ENCODE assay signal across 3 cellular contexts in the genomic region with DNA sequence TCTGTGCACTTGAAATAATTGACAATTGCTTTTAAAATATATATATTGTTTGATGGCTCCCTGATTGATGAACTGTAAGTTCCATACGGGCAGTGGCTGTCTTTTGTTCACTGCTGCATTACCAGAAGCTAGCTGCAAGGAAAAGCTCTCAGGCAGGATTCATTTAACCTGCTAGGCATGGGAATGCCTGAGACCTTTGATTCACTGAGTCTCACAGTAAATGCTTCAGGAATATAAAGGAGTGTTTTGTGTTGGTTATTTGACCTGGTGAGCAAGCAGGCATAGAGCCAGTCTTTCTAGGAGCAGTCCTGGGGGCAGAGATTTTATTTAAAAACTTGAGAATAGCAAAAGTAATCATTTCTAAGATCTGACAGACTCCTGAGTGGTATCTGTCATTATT.
TF ChIP-seq lines count a peak whose summit lies in the region.

No MANE protein-coding gene starts in this region.

TF ChIP-seq in GM23338, 12 proteins besides CTCF, POLR2A, EP300 and RAD21 (continued from another document and continues in another):
- TF ChIP-seq, protein P1, sequence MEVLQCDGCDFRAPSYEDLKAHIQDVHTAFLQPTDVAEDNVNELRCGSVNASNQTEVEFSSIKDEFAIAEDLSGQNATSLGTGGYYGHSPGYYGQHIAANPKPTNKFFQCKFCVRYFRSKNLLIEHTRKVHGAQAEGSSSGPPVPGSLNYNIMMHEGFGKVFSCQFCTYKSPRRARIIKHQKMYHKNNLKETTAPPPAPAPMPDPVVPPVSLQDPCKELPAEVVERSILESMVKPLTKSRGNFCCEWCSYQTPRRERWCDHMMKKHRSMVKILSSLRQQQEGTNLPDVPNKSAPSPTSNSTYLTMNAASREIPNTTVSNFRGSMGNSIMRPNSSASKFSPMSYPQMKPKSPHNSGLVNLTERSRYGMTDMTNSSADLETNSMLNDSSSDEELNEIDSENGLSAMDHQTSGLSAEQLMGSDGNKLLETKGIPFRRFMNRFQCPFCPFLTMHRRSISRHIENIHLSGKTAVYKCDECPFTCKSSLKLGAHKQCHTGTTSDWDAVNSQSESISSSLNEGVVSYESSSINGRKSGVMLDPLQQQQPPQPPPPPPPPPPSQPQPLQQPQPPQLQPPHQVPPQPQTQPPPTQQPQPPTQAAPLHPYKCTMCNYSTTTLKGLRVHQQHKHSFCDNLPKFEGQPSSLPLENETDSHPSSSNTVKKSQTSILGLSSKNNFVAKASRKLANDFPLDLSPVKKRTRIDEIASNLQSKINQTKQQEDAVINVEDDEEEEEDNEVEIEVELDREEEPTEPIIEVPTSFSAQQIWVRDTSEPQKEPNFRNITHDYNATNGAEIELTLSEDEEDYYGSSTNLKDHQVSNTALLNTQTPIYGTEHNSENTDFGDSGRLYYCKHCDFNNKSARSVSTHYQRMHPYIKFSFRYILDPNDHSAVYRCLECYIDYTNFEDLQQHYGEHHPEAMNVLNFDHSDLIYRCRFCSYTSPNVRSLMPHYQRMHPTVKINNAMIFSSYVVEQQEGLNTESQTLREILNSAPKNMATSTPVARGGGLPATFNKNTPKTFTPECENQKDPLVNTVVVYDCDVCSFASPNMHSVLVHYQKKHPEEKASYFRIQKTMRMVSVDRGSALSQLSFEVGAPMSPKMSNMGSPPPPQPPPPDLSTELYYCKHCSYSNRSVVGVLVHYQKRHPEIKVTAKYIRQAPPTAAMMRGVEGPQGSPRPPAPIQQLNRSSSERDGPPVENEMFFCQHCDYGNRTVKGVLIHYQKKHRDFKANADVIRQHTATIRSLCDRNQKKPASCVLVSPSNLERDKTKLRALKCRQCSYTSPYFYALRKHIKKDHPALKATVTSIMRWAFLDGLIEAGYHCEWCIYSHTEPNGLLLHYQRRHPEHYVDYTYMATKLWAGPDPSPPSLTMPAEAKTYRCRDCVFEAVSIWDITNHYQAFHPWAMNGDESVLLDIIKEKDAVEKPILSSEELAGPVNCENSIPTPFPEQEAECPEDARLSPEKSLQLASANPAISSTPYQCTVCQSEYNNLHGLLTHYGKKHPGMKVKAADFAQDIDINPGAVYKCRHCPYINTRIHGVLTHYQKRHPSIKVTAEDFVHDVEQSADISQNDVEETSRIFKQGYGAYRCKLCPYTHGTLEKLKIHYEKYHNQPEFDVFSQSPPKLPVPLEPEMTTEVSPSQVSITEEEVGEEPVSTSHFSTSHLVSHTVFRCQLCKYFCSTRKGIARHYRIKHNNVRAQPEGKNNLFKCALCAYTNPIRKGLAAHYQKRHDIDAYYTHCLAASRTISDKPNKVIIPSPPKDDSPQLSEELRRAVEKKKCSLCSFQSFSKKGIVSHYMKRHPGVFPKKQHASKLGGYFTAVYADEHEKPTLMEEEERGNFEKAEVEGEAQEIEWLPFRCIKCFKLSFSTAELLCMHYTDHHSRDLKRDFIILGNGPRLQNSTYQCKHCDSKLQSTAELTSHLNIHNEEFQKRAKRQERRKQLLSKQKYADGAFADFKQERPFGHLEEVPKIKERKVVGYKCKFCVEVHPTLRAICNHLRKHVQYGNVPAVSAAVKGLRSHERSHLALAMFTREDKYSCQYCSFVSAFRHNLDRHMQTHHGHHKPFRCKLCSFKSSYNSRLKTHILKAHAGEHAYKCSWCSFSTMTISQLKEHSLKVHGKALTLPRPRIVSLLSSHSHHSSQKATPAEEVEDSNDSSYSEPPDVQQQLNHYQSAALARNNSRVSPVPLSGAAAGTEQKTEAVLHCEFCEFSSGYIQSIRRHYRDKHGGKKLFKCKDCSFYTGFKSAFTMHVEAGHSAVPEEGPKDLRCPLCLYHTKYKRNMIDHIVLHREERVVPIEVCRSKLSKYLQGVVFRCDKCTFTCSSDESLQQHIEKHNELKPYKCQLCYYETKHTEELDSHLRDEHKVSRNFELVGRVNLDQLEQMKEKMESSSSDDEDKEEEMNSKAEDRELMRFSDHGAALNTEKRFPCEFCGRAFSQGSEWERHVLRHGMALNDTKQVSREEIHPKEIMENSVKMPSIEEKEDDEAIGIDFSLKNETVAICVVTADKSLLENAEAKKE (CRISPR knock-in tag; IDR thresholded peaks at IDR 0.05): no peak
- TF ChIP-seq ZNF331 (CRISPR knock-in tag; IDR thresholded peaks at IDR 0.05; ENCODE audit: low read depth): no peak

TF ChIP-seq in WTC11, 78 proteins besides CTCF, POLR2A, EP300 and RAD21 (continued from another document):
- TF ChIP-seq, protein P2, sequence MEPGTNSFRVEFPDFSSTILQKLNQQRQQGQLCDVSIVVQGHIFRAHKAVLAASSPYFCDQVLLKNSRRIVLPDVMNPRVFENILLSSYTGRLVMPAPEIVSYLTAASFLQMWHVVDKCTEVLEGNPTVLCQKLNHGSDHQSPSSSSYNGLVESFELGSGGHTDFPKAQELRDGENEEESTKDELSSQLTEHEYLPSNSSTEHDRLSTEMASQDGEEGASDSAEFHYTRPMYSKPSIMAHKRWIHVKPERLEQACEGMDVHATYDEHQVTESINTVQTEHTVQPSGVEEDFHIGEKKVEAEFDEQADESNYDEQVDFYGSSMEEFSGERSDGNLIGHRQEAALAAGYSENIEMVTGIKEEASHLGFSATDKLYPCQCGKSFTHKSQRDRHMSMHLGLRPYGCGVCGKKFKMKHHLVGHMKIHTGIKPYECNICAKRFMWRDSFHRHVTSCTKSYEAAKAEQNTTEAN (CRISPR knock-in tag; IDR thresholded peaks at IDR 0.05): no peak

TF ChIP-seq in neural cell, 6 proteins besides CTCF, POLR2A, EP300 and RAD21 (continued from another document):
- TF ChIP-seq, protein P3, sequence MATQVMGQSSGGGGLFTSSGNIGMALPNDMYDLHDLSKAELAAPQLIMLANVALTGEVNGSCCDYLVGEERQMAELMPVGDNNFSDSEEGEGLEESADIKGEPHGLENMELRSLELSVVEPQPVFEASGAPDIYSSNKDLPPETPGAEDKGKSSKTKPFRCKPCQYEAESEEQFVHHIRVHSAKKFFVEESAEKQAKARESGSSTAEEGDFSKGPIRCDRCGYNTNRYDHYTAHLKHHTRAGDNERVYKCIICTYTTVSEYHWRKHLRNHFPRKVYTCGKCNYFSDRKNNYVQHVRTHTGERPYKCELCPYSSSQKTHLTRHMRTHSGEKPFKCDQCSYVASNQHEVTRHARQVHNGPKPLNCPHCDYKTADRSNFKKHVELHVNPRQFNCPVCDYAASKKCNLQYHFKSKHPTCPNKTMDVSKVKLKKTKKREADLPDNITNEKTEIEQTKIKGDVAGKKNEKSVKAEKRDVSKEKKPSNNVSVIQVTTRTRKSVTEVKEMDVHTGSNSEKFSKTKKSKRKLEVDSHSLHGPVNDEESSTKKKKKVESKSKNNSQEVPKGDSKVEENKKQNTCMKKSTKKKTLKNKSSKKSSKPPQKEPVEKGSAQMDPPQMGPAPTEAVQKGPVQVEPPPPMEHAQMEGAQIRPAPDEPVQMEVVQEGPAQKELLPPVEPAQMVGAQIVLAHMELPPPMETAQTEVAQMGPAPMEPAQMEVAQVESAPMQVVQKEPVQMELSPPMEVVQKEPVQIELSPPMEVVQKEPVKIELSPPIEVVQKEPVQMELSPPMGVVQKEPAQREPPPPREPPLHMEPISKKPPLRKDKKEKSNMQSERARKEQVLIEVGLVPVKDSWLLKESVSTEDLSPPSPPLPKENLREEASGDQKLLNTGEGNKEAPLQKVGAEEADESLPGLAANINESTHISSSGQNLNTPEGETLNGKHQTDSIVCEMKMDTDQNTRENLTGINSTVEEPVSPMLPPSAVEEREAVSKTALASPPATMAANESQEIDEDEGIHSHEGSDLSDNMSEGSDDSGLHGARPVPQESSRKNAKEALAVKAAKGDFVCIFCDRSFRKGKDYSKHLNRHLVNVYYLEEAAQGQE (IDR thresholded peaks at IDR 0.05; ENCODE audit: borderline replicate concordance): peak; percentile 49
